27 cellular contexts compared by ENCODE assay signal in the genomic region with DNA sequence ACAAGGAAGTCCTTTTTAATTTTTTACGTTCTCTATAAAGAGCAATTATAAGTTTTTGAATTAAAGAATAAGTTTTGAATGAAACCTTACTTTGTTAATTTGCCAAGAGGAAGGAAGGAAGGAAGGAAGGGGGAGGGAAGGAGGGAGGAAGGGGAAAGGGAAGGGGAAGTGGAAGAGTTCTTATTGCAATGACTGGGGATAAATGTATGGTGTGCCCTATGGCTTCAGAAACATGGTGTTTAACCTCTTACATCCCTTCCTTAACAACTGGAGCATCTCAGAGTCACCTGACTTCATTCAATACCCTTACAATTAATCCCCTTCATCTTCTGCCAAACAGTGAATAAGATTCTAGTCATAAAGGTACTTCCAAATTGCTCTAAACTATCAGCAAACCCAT. TPM values are rescaled to one million over a fixed set of nuclear protein-coding genes. Genes with fewer than 3 reads are reported as not detected.
DNase-seq lines count a peak whose midpoint lies in the region; ATAC-seq and TF ChIP-seq lines count a peak whose summit lies in the region.
"Had no signal": no experiment of that assay in that cellular context is flagged by ENCODE, and none has a peak within 500 bp of the region (broad histone marks: within the 10 kb centered on the region; RNA-seq: fewer than 3 reads in every experiment).

No MANE protein-coding gene starts in this region.

- no TSS peak for BruUV-seq in MCF 10A (replicated peaks; lab: Mats Ljungman, UMichigan)

- no peak for DNase-seq in activated T-cell treated with anti-CD3 and anti-CD28 coated beads, Interleukin-2, amount 50 U/mL, for 72 hours
- DNase-seq in activated T-cell treated with anti-CD3 and anti-CD28 coated beads, Interleukin-2, amount 50 U/mL, for 48 hours = no peak
- DNase-seq in WTC11 (ENCODE audit: low spot score) = no peak
- DNase-seq in memory B cell (ENCODE audit: low spot score in 2 of 2) = no peak
- DNase-seq in stimulated activated effector memory CD8-positive, alpha-beta T cell treated with anti-CD3 and anti-CD28 coated beads, Interleukin-12 subunit alpha, Interleukin-12 subunit beta, amount 100 ng/mL, for 72 hours (ENCODE audit: low spot score in 2 of 2) = no peak
- no peak for DNase-seq in NCI-H2107 (lab: John Stamatoyannopoulos, UW)
- DNase-seq in T-helper 17 cell = no peak
- DNase-seq in MCF 10A (ENCODE audit: unreplicated experiment) = no peak
- DNase-seq: activated CD4-positive, alpha-beta T cell treated with anti-CD3 and anti-CD28 coated beads for 4 hours; activated naive CD4-positive, alpha-beta T cell; activated T-cell treated with anti-CD3 and anti-CD28 coated beads, Interleukin-2, amount 50 U/mL, for 1 hour; adrenal gland; AML-193; brain microvascular endothelial cell; effector CD4-positive, alpha-beta T cell; head of caudate nucleus; KBM-7; mammary epithelial cell; MG63; NCI-H146; NCI-H526; occipital lobe; PC-9; stimulated activated naive CD4-positive, alpha-beta T cell treated with Interleukin-2 at 50 U/mL for 16 hours had no signal

- no peaks in the 10 kb centered on the region for H3K27me3 Mint-ChIP-seq in activated T-cell treated with anti-CD3 and anti-CD28 coated beads, Interleukin-2, amount 50 U/mL, for 72 hours (ENCODE audit: low read depth)
- H3K27me3 Mint-ChIP-seq in WTC11 (ENCODE audit: low read depth) = no peaks in the 10 kb centered on the region; the same call in 1 of the 2 replicates
- H3K27me3 Mint-ChIP-seq in memory B cell = no peaks in the 10 kb centered on the region
- H3K27me3 Mint-ChIP-seq in T-helper 17 cell = no peaks in the 10 kb centered on the region
- no peaks in the 10 kb centered on the region for H3K27me3 Mint-ChIP-seq in MCF 10A (ENCODE audit: insufficient read depth, unreplicated experiment)

- peaks cover 60% of the 10 kb centered on the region for H3K4me1 Mint-ChIP-seq in activated T-cell treated with anti-CD3 and anti-CD28 coated beads, Interleukin-2, amount 50 U/mL, for 72 hours (ENCODE audit: low read depth)
- H3K4me1 Mint-ChIP-seq in WTC11 (peaks cover 76% of the 10 kb centered on the region), memory B cell (peaks cover 32% of the 10 kb centered on the region), T-helper 17 cell (peaks cover 37% of the 10 kb centered on the region), MCF 10A (ENCODE audit: insufficient read depth, unreplicated experiment) (peaks cover 7% of the 10 kb centered on the region)
- H3K4me1 Mint-ChIP-seq in stimulated activated effector memory CD8-positive, alpha-beta T cell treated with anti-CD3 and anti-CD28 coated beads, Interleukin-12 subunit alpha, Interleukin-12 subunit beta, amount 100 ng/mL, for 72 hours = peaks cover 52% of the 10 kb centered on the region

- POLR2A ChIA-PET in WTC11 (lab: Charles Lee) = no interaction called here
- POLR2A ChIA-PET in MCF 10A (lab: Yijun Ruan, JAX) = interaction anchor here (1.0 to 1.6 kb wide), 2 partner anchors 15 to 32 kb away, joined by 3 to 7 read pairs; no protein-coding TSS in a partner anchor

- no peak for ATAC-seq in activated T-cell treated with anti-CD3 and anti-CD28 coated beads, Interleukin-2, amount 50 U/mL, for 72 hours (replicated peaks in 1 of 2)
- ATAC-seq in WTC11 (no peak), memory B cell (ENCODE audit: low read depth) (no peak), T-helper 17 cell (no peak)
- no peak for ATAC-seq in stimulated activated effector memory CD8-positive, alpha-beta T cell treated with anti-CD3 and anti-CD28 coated beads, Interleukin-12 subunit alpha, Interleukin-12 subunit beta, amount 100 ng/mL, for 72 hours
- ATAC-seq: Right ventricle myocardium inferior had no signal

- H3K36me3 Mint-ChIP-seq in activated T-cell treated with anti-CD3 and anti-CD28 coated beads, Interleukin-2, amount 50 U/mL, for 72 hours (ENCODE audit: insufficient read depth in 2 of 2) = peaks cover 5 to 18% of the 10 kb centered on the region in 2 donors
- H3K36me3 Mint-ChIP-seq in WTC11 = peaks cover 23% of the 10 kb centered on the region
- H3K36me3 Mint-ChIP-seq in memory B cell = peaks cover 20% of the 10 kb centered on the region
- peaks cover 57% of the 10 kb centered on the region for H3K36me3 Mint-ChIP-seq in stimulated activated effector memory CD8-positive, alpha-beta T cell treated with anti-CD3 and anti-CD28 coated beads, Interleukin-12 subunit alpha, Interleukin-12 subunit beta, amount 100 ng/mL, for 72 hours
- H3K36me3 Mint-ChIP-seq in T-helper 17 cell (ENCODE audit: low read depth) = peaks cover 6% of the 10 kb centered on the region
- peaks cover 17% of the 10 kb centered on the region for H3K36me3 Mint-ChIP-seq in MCF 10A (ENCODE audit: insufficient read depth, unreplicated experiment)

- CTCF ChIA-PET in WTC11 (lab: Charles Lee) = interaction anchor here (1.1 kb wide), 1 partner anchor 16 kb away, joined by 5 read pairs; the partner anchor contains the start of gene CEMIP2
- CTCF ChIA-PET in MCF 10A (lab: Yijun Ruan, JAX) = interaction anchor here (0.6 to 1.3 kb wide), 3 partner anchors 15 to 73 kb away, joined by 3 to 5 read pairs (median 3); no protein-coding TSS in a partner anchor

- intact Hi-C loops in MCF 10A (cut with micrococcal nuclease) = no loop called here

- H3K4me3 Mint-ChIP-seq in activated T-cell treated with anti-CD3 and anti-CD28 coated beads, Interleukin-2, amount 50 U/mL, for 72 hours = no peak overlapping the region
- H3K4me3 Mint-ChIP-seq in WTC11 (no peak overlapping the region), memory B cell (no peak overlapping the region), T-helper 17 cell (no peak overlapping the region), MCF 10A (ENCODE audit: unreplicated experiment) (no peak overlapping the region)
- H3K4me3 Mint-ChIP-seq in stimulated activated effector memory CD8-positive, alpha-beta T cell treated with anti-CD3 and anti-CD28 coated beads, Interleukin-12 subunit alpha, Interleukin-12 subunit beta, amount 100 ng/mL, for 72 hours = no peak overlapping the region
- H3K4me3 Mint-ChIP-seq: T-helper 2 cell treated with Interferon-gamma antibody and Interleukin-4, amounts not matched to agents 5 μg/mL and 100 μg/mL, for 36 hours had no signal

- TF ChIP-seq CTCF in WTC11 (IDR thresholded peaks at IDR 0.05) (no peak), MCF 10A (IDR thresholded peaks at IDR 0.05; ENCODE audit: unreplicated experiment) (no peak)

- H3K9me3 Mint-ChIP-seq in activated T-cell treated with anti-CD3 and anti-CD28 coated beads, Interleukin-2, amount 50 U/mL, for 72 hours = no peaks in the 10 kb centered on the region
- no peaks in the 10 kb centered on the region for H3K9me3 Mint-ChIP-seq in WTC11
- H3K9me3 Mint-ChIP-seq in memory B cell = no peaks in the 10 kb centered on the region
- no peaks in the 10 kb centered on the region for H3K9me3 Mint-ChIP-seq in stimulated activated effector memory CD8-positive, alpha-beta T cell treated with anti-CD3 and anti-CD28 coated beads, Interleukin-12 subunit alpha, Interleukin-12 subunit beta, amount 100 ng/mL, for 72 hours
- no peaks in the 10 kb centered on the region for H3K9me3 Mint-ChIP-seq in MCF 10A (ENCODE audit: unreplicated experiment)
- H3K9me3 Mint-ChIP-seq: T-helper 2 cell treated with Interferon-gamma antibody and Interleukin-4, amounts not matched to agents 5 μg/mL and 100 μg/mL, for 36 hours had no signal

- peak overlapping the region; percentile 50 for H3K27ac Mint-ChIP-seq in activated T-cell treated with anti-CD3 and anti-CD28 coated beads, Interleukin-2, amount 50 U/mL, for 72 hours
- peak overlapping the region; percentile 23; the same call in 1 of the 2 replicates for H3K27ac Mint-ChIP-seq in WTC11
- H3K27ac Mint-ChIP-seq in memory B cell = peak overlapping the region; percentile 45
- H3K27ac Mint-ChIP-seq in stimulated activated effector memory CD8-positive, alpha-beta T cell treated with anti-CD3 and anti-CD28 coated beads, Interleukin-12 subunit alpha, Interleukin-12 subunit beta, amount 100 ng/mL, for 72 hours = peak overlapping the region; percentile 58
- H3K27ac Mint-ChIP-seq in T-helper 17 cell = no peak overlapping the region
- no peak overlapping the region for H3K27ac Mint-ChIP-seq in MCF 10A (ENCODE audit: low read depth, unreplicated experiment)
- H3K27ac Mint-ChIP-seq: T-helper 2 cell treated with Interferon-gamma antibody and Interleukin-4, amounts not matched to agents 5 μg/mL and 100 μg/mL, for 36 hours had no signal

- H3K9me3 ChIP-seq in T-helper 17 cell (ENCODE audit: control insufficient read depth, low read length, poor library complexity, severe bottlenecking) = no peaks in the 10 kb centered on the region
- H3K9me3 ChIP-seq: adrenal gland, MG63, vagina had no signal

TF ChIP-seq in WTC11, 78 proteins besides CTCF, POLR2A, EP300 and RAD21:
- no peak for TF ChIP-seq ZNF232 (CRISPR knock-in tag; IDR thresholded peaks at IDR 0.05)
- TF ChIP-seq KAT7 (CRISPR knock-in tag; IDR thresholded peaks at IDR 0.05; ENCODE audit: borderline replicate concordance) = no peak
- TF ChIP-seq FOXJ3 (CRISPR knock-in tag; IDR thresholded peaks at IDR 0.05; ENCODE audit: borderline replicate concordance) = no peak
- no peak for TF ChIP-seq MLX (CRISPR knock-in tag; IDR thresholded peaks at IDR 0.05)
- TF ChIP-seq ELF4 (CRISPR knock-in tag; IDR thresholded peaks at IDR 0.05; ENCODE audit: low read depth) = no peak
- no peak for TF ChIP-seq CDX4 (CRISPR knock-in tag; IDR thresholded peaks at IDR 0.05; ENCODE audit: borderline replicate concordance)
- no peak for TF ChIP-seq NR3C1 (CRISPR knock-in tag; conservative IDR thresholded peaks at IDR 0.05; ENCODE audit: low read depth)

RNA-seq across cellular contexts. Expression of gene CEMIP2, which starts 16.0 kb away (rescaled TPM):
- total RNA-seq in activated T-cell treated with anti-CD3 and anti-CD28 coated beads, Interleukin-2, amount 50 U/mL, for 72 hours = 10 to 100 TPM; 46.7 to 62.2 TPM
- total RNA-seq in WTC11 (2021) (40.5 to 43.2 TPM (median 40.6 TPM) in 3 replicates), T-helper 17 cell (100 to 1,000 TPM; 129 to 240 TPM), MCF 10A (2022) (13.7 and 17.7 TPM in 2 replicates)

Comparison
In these comparisons a context has a peak if more than half of its experiments do, and no peak if none do; other contexts are left out.
1. H3K27ac Mint-ChIP-seq: peak in activated T-cell treated with anti-CD3 and anti-CD28 coated beads, Interleukin-2, amount 50 U/mL, for 72 hours (single experiment), WTC11 (single experiment), memory B cell (single experiment) and stimulated activated effector memory CD8-positive, alpha-beta T cell treated with anti-CD3 and anti-CD28 coated beads, Interleukin-12 subunit alpha, Interleukin-12 subunit beta, amount 100 ng/mL, for 72 hours (single experiment); none in T-helper 17 cell (single experiment) and MCF 10A (single experiment).